33 cellular contexts compared by ENCODE assay signal in genomic region chr3:79922633-79923032, GRCh38.
"Had no signal": no experiment of that assay in that cellular context is flagged by ENCODE, and none has a peak within 500 bp of the region (broad histone marks: within the 10 kb centered on the region; RNA-seq: fewer than 3 reads in every experiment).

No MANE protein-coding gene starts in this region.

- H3K4me3 ChIP-seq: MG63 had no signal

- DNase-seq: Karpas-422, Kasumi-1, MG63, MM.1S, MV-4-11, NCI-H1048, NCI-H1092, NCI-H1092 treated with DMSO at 0.1 percent for 48 hours, NCI-H1105, NCI-H1105 treated with DMSO at 0.1 percent for 48 hours, NCI-H1417 treated with DMSO at 0.1 percent for 48 hours, NCI-H1436, NCI-H1436 treated with DMSO at 0.1 percent for 48 hours, NCI-H146, NCI-H1694, NCI-H1694 treated with DMSO at 0.1 percent for 48 hours, NCI-H187, NCI-H187 treated with DMSO at 0.1 percent for 48 hours, NCI-H1930, NCI-H2029, NCI-H2029 treated with DMSO at 0.1 percent for 48 hours, NCI-H2081, NCI-H2081 treated with DMSO at 0.1 percent for 48 hours, NCI-H2107, NCI-H2171, NCI-H2171 treated with DMSO at 0.1 percent for 48 hours, NCI-H2227 treated with DMSO at 0.1 percent for 48 hours, NCI-H226, NCI-H345, NCI-H446, NCI-H446 treated with DMSO at 0.1 percent for 48 hours, NCI-H510A had no signal

- H3K36me3 ChIP-seq: MG63 had no signal

- H3K9me3 ChIP-seq: MG63 had no signal

- H3K27me3 ChIP-seq: MG63 had no signal

- H3K27ac ChIP-seq: KMS-11 had no signal
